ENCODE assay signal across 8 cellular contexts in the genomic region with DNA sequence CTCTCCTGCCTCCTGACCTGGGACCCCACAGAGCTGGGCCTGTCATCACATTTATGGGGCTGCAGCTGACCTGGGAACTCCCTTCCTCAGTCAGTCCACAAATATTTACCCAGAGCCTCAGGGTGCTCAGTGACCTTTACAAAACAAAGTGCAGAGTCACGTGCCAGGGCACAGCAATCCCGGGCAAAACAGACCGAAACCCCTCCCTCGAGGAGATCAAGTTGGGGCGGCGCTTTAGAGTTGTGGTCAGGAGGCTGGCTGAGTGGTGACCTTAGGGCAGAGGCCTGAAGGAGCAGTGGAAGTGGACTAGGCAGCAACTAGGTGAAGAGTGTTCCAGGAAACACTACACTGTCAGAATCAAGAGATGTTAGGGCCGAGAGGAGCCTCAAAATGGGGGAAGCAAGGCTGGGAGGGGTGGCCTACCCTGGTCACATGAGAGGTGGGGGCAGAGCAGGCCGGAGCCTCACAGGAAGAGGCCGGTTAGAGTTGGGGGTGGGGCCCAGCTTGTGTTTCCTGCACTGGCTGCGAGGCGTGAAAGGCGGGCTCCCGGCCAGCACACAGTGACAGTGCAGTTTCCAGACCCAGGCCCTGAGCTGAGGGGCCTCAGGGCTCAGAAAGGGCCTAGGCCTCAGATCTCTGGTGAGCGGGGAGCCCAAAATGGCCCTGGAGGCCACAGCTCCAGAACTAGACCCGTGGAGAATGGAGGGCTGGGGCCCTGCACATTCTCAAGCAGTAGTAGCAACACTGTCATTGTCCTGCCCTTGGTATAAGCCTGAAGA. TPM values are rescaled to one million over a fixed set of nuclear protein-coding genes. Genes with fewer than 3 reads are reported as not detected.
DNase-seq lines count a peak whose midpoint lies in the region; ATAC-seq, FAIRE-seq and TF ChIP-seq lines count a peak whose summit lies in the region.

No MANE protein-coding gene starts in this region.

- H3K4me3 Mint-ChIP-seq in T-helper 17 cell (peak overlapping the region; percentile 100), astrocyte (ENCODE audit: unreplicated experiment) (peak overlapping the region; percentile 72)

- TF ChIP-seq CTCF in GM13976 (IDR thresholded peaks at IDR 0.05; ENCODE audit: borderline replicate concordance, control extremely low read depth, extremely low read depth, insufficient read depth, missing control alignments): no peak
- no peak for TF ChIP-seq CTCF in astrocyte (IDR thresholded peaks at IDR 0.05; ENCODE audit: insufficient read depth, low read depth, low read length)
- TF ChIP-seq CTCF in D721Med (IDR thresholded peaks at IDR 0.05; ENCODE audit: insufficient read depth, missing control alignments): no peak

- peak overlapping the region; percentile 26 for H2AFZ ChIP-seq in astrocyte (ENCODE audit: low read depth, low read length)

- peaks cover 62% of the 10 kb centered on the region for H3K4me1 ChIP-seq in astrocyte (ENCODE audit: insufficient read depth, low read length)

- peak overlapping the region; percentile 1 for H3K4me3 ChIP-seq in astrocyte (ENCODE audit: insufficient read depth, low read depth, low read length)

- no peaks in the 10 kb centered on the region for H3K9me3 Mint-ChIP-seq in astrocyte (ENCODE audit: unreplicated experiment)

- no peaks in the 10 kb centered on the region for H3K36me3 ChIP-seq in astrocyte (ENCODE audit: insufficient read depth, low read length)

- H3K27me3 ChIP-seq in astrocyte (ENCODE audit: insufficient read depth, low read length): no peaks in the 10 kb centered on the region

- H4K20me1 ChIP-seq in astrocyte (ENCODE audit: insufficient read depth, low read length): peaks cover 11% of the 10 kb centered on the region

- H3K27ac Mint-ChIP-seq in T-helper 17 cell: peak overlapping the region; percentile 100
- H3K27ac Mint-ChIP-seq in astrocyte (ENCODE audit: unreplicated experiment): peak overlapping the region; percentile 100

- H3K36me3 Mint-ChIP-seq in T-helper 17 cell (ENCODE audit: low read depth): peaks cover 10% of the 10 kb centered on the region
- no peaks in the 10 kb centered on the region for H3K36me3 Mint-ChIP-seq in astrocyte (ENCODE audit: low read depth, unreplicated experiment)

- peaks cover 79% of the 10 kb centered on the region for H3K79me2 ChIP-seq in astrocyte (ENCODE audit: insufficient read depth, low read length)

- H3K9me3 ChIP-seq in T-helper 17 cell (ENCODE audit: control insufficient read depth, low read length, poor library complexity, severe bottlenecking): no peaks in the 10 kb centered on the region
- H3K9me3 ChIP-seq in astrocyte (ENCODE audit: insufficient read depth, low read depth, low read length): no peaks in the 10 kb centered on the region

- peak; percentile 40 for ATAC-seq in HG02840 (IDR thresholded peaks at IDR 0.05; ENCODE audit: low FRiP score, unreplicated experiment)
- peak; percentile 26 for ATAC-seq in T-helper 17 cell

- peak overlapping the region; percentile 96 for H3K9ac ChIP-seq in astrocyte (ENCODE audit: low read length)

- H3K4me1 Mint-ChIP-seq in T-helper 17 cell: peaks cover 61% of the 10 kb centered on the region
- peaks cover 64% of the 10 kb centered on the region for H3K4me1 Mint-ChIP-seq in astrocyte (ENCODE audit: low read depth, unreplicated experiment)

- peak overlapping the region; percentile 94 for H3K4me2 ChIP-seq in astrocyte (ENCODE audit: low read length)

- H3K27me3 Mint-ChIP-seq in T-helper 17 cell: no peaks in the 10 kb centered on the region
- no peaks in the 10 kb centered on the region for H3K27me3 Mint-ChIP-seq in astrocyte (ENCODE audit: low read depth, unreplicated experiment)

- peak overlapping the region; percentile 100 for H3K27ac ChIP-seq in astrocyte (ENCODE audit: low read depth, low read length)

- FAIRE-seq in astrocyte (lab: Jason Lieb, UNC): no peak
- FAIRE-seq in D721Med (lab: Jason Lieb, UNC): no peak

- peak; percentile 90 for DNase-seq in GM13976 (ENCODE audit: low spot score)
- DNase-seq in NCI-H146 treated with DMSO at 0.1 percent for 48 hours (lab: John Stamatoyannopoulos, UW; ENCODE audit: unreplicated experiment): peak; percentile 97
- DNase-seq in T-helper 17 cell: peak; percentile 35 to 46 (median 44)
- peak; percentile 90 for DNase-seq in astrocyte (ENCODE audit: low read depth)
- peak; percentile 90 for DNase-seq in hepatic stellate cell (ENCODE audit: low spot score)
- DNase-seq in renal cortical epithelial cell (ENCODE audit: low read depth): peak; percentile 99
- DNase-seq in D721Med (ENCODE audit: insufficient read length, low spot score): no peak

- in situ Hi-C loops in GM13976 (cut with MboI; ENCODE audit: low sequenced_read_pairs, unreplicated experiment): no loop called here

RNA-seq across cellular contexts. Expression of a gene that starts 3.7 kb away (rescaled TPM):
- total RNA-seq in T-helper 17 cell (100 to 1,000 TPM; 554 to 555 TPM), astrocyte (202 and 317 TPM in 2 replicates), renal cortical epithelial cell (17.4 and 141 TPM in 2 replicates)

RNA-seq across cellular contexts. Expression of a gene that starts 32.4 kb away (rescaled TPM):
- total RNA-seq in T-helper 17 cell: 10 to 100 TPM; 29.2 to 37.5 TPM
- 61.2 and 76.3 TPM in 2 replicates for total RNA-seq in astrocyte
- 67.5 and 89.6 TPM in 2 replicates for total RNA-seq in renal cortical epithelial cell

RNA-seq across cellular contexts. Expression of a gene that starts 36.4 kb away (rescaled TPM):
- 10 to 100 TPM; 57.7 to 61.6 TPM for total RNA-seq in T-helper 17 cell
- total RNA-seq in astrocyte: 1.9 and 2.6 TPM in 2 replicates
- total RNA-seq in renal cortical epithelial cell: 0.52 and 0.65 TPM in 2 replicates

Comparison
In these comparisons a context has a peak if more than half of its experiments do, and no peak if none do; other contexts are left out.
1. RNA of a gene that starts 36.4 kb away (total RNA-seq): 57.7 to 61.6 TPM in T-helper 17 cell; 1.9 to 2.6 TPM in astrocyte and 0.52 to 0.65 TPM in renal cortical epithelial cell; every median in the first group is over 10 times any median in the second.